In genomic region chr4:94534401-94535312, GRCh38 we compare ENCODE assay signal across 8 cellular contexts.
DNase-seq lines count a peak whose midpoint lies in the region; ATAC-seq and TF ChIP-seq lines count a peak whose summit lies in the region.

No MANE protein-coding gene starts in this region.

- no peaks in the 10 kb centered on the region for H3K36me3 ChIP-seq in Karpas-422 (ENCODE audit: insufficient read depth, low read length)
- H3K36me3 ChIP-seq in transverse colon: no peaks in the 10 kb centered on the region

- peak; percentile 74 for DNase-seq in Karpas-422
- peak; percentile 18 for DNase-seq in globus pallidus (ENCODE audit: low spot score)
- DNase-seq in transverse colon: no peak
- DNase-seq in D341Med (ENCODE audit: low spot score): no peak
- no peak for DNase-seq in activated gamma-delta T cell (lab: John Stamatoyannopoulos, UW)
- no peak for DNase-seq in COLO829 (ENCODE audit: low spot score)

- in situ Hi-C loops in transverse colon (cut with MboI; ENCODE audit: low pct_ligation_motif_present in 1 of 4, low pct_unique_long_range_greater_than_20kb in 1 of 4, low sequenced_read_pairs in 3 of 4): no loop called here

- intact Hi-C loops in transverse colon (cut with DNase I; ENCODE audit: low total_unique reads): no loop called here

- no peaks in the 10 kb centered on the region for H4K20me1 ChIP-seq in Karpas-422 (ENCODE audit: insufficient read depth, low read depth, low read length)

- peak overlapping the region; percentile 58 for H3K4me2 ChIP-seq in Karpas-422 (ENCODE audit: low read depth, low read length, poor library complexity, severe bottlenecking)

- H3K9me2 ChIP-seq in Karpas-422 (replicated peaks; ENCODE audit: insufficient read depth, low read length): no peaks in the 10 kb centered on the region

- no peak overlapping the region for H2AFZ ChIP-seq in Karpas-422 (ENCODE audit: low read length)

- H3K27me3 ChIP-seq in Karpas-422 (ENCODE audit: low read length): no peaks in the 10 kb centered on the region
- no peaks in the 10 kb centered on the region for H3K27me3 ChIP-seq in transverse colon

- H3K79me2 ChIP-seq in Karpas-422 (ENCODE audit: low read length): peaks cover 66% of the 10 kb centered on the region

- TF ChIP-seq CTCF in GM12875 (IDR thresholded peaks at IDR 0.05; ENCODE audit: borderline replicate concordance, insufficient read depth, low read depth, low read length) (no peak), transverse colon (IDR thresholded peaks at IDR 0.05) (no peak)

- H3K4me3 ChIP-seq in GM12875 (ENCODE audit: low read depth, low read length): peak overlapping the region; percentile 18
- H3K4me3 ChIP-seq in Karpas-422 (ENCODE audit: low read length): peak overlapping the region; percentile 24; the same call in 1 of the 2 replicates
- H3K4me3 ChIP-seq in transverse colon: no peak overlapping the region

- peak overlapping the region; percentile 33; the same call in 1 of the 2 replicates for H3K9ac ChIP-seq in Karpas-422 (ENCODE audit: low read length)

- no peak for TF ChIP-seq EP300 in transverse colon (IDR thresholded peaks at IDR 0.05; ENCODE audit: low read depth)

- 34 to 39% methylated on average over 5 of the region's 5 CpGs for WGBS in transverse colon (ENCODE audit: low coverage in 1 of 2), 2 donors

- no peak for TF ChIP-seq POLR2A in transverse colon (IDR thresholded peaks at IDR 0.05)

- H3K27ac ChIP-seq in Karpas-422 (ENCODE audit: low read length) (peak overlapping the region; percentile 73), transverse colon (peak overlapping the region in 3 of 4 donors; percentile 11 to 52 (median 46))

- ATAC-seq in GM21786 (IDR thresholded peaks at IDR 0.05; ENCODE audit: unreplicated experiment): peak; percentile 94

- H3K4me1 ChIP-seq in Karpas-422 (ENCODE audit: low read length): peaks cover 44% of the 10 kb centered on the region
- peaks cover 23 to 68% (median 35%) of the 10 kb centered on the region in 4 donors for H3K4me1 ChIP-seq in transverse colon

- H3K9me3 ChIP-seq in Karpas-422 (ENCODE audit: low read length) (no peaks in the 10 kb centered on the region), transverse colon (no peaks in the 10 kb centered on the region)

Comparison
In these comparisons a context has a peak if more than half of its experiments do, and no peak if none do; other contexts are left out.
1. H3K4me3 ChIP-seq: peak in GM12875 (single experiment) and Karpas-422 (single experiment); none in transverse colon (0 of 4).
2. DNase-seq: peak in Karpas-422 (single experiment) and globus pallidus (single experiment); none in transverse colon (single experiment), D341Med (single experiment), activated gamma-delta T cell (single experiment) and COLO829 (single experiment).